ENCODE assay signal across 15 cellular contexts in the genomic region with DNA sequence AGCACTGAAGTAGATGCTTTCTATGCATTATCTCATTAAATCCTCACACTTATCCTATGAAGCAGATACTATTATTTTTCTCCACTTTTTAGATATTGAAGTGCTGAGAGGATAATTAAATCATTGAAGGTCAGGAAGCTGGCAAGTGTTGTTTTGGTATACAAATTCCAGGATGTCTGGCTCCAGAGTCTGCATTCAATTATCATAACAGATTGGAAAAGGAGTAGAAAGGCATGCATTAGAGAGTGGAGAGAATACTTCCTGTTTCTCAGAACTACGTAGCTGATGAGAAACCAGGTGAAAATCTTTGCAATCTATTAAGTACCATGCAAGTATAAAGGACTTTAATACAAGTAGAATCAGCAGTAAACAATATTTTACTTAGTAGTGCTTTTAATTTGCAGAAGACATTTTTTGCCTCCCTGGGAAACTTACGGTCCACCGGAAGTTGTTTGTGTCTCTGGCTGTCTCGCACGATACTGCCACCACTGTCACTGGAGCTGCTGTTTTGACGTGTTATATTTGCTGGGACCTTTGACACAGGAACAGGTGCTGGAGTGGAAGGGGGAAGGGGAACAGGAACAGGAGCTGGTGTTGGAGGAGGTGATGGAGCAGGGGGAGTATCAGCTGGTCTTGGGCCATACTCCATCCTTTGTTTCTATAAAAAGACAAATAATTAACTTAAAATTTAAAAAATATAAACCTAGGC.
DNase-seq lines count a peak whose midpoint lies in the region; ATAC-seq and TF ChIP-seq lines count a peak whose summit lies in the region.
"Had no signal": no experiment of that assay in that cellular context is flagged by ENCODE, and none has a peak within 500 bp of the region (broad histone marks: within the 10 kb centered on the region; RNA-seq: fewer than 3 reads in every experiment).

No MANE protein-coding gene starts in this region.

- peak overlapping the region; percentile 76 to 84 (median 80) for H3K27ac ChIP-seq in esophagus muscularis mucosa (replicated peaks in 1 of 4)
- H3K27ac ChIP-seq in sigmoid colon = peak overlapping the region; percentile 73 to 88 (median 82)
- H3K27ac ChIP-seq: cardiac muscle cell had no signal

- 81% methylated on average over 6 of the region's 6 CpGs for WGBS in esophagus muscularis mucosa
- WGBS in sigmoid colon, 2 donors = 58 to 79% methylated on average over 6 of the region's 6 CpGs

- ATAC-seq in GM21723 (IDR thresholded peaks at IDR 0.05; ENCODE audit: unreplicated experiment) = no peak
- ATAC-seq: naive thymus-derived CD8-positive, alpha-beta T cell; Panc1 had no signal

- intact Hi-C loops in esophagus muscularis mucosa (cut with DNase I) = no loop called here
- intact Hi-C loops in sigmoid colon (cut with DNase I) = no loop called here

- peak; percentile 10 for DNase-seq in COR-L47 (lab: John Stamatoyannopoulos, UW)
- DNase-seq in NCI-H748 (lab: John Stamatoyannopoulos, UW; ENCODE audit: unreplicated experiment) = peak; percentile 69
- DNase-seq in esophagus muscularis mucosa (ENCODE audit: extremely low spot score) = no peak
- no peak for DNase-seq in sigmoid colon
- no peak for DNase-seq in mesenteric fat pad (ENCODE audit: low spot score)
- DNase-seq in NCI-H1092 treated with DMSO at 0.1 percent for 48 hours (lab: John Stamatoyannopoulos, UW) = no peak
- DNase-seq in foreskin melanocyte = no peak
- DNase-seq: activated CD4-positive, alpha-beta T cell treated with anti-CD3 and anti-CD28 coated beads, Interleukin-2, amount 50 U/mL, for 48 hours; activated effector memory CD4-positive, alpha-beta T cell treated with Interleukin-2 at 50 U/mL for 16 hours; EL; naive thymus-derived CD8-positive, alpha-beta T cell; spleen had no signal

- H3K36me3 ChIP-seq in esophagus muscularis mucosa (peaks cover 0 to 10% (median 2%) of the 10 kb centered on the region in 4 donors), sigmoid colon (peaks cover 0 to 10% (median 4%) of the 10 kb centered on the region in 4 donors)
- H3K36me3 ChIP-seq: cardiac muscle cell, spleen had no signal

- H3K27me3 ChIP-seq in esophagus muscularis mucosa = no peaks in the 10 kb centered on the region
- H3K27me3 ChIP-seq in sigmoid colon = no peaks in the 10 kb centered on the region
- H3K27me3 ChIP-seq: cardiac muscle cell, spleen had no signal

- TF ChIP-seq EP300 in esophagus muscularis mucosa (IDR thresholded peaks at IDR 0.05) = no peak
- TF ChIP-seq EP300 in sigmoid colon (IDR thresholded peaks at IDR 0.05) = no peak

- H3K4me1 ChIP-seq in esophagus muscularis mucosa = peaks cover 33 to 45% (median 39%) of the 10 kb centered on the region in 4 donors
- peaks cover 0 to 44% (median 33%) of the 10 kb centered on the region in 4 donors for H3K4me1 ChIP-seq in sigmoid colon

- TF ChIP-seq POLR2A in esophagus muscularis mucosa (IDR thresholded peaks at IDR 0.05; ENCODE audit: low read depth) (no peak), sigmoid colon (IDR thresholded peaks at IDR 0.05) (no peak)

- H3K4me3 ChIP-seq in esophagus muscularis mucosa = no peak overlapping the region
- H3K4me3 ChIP-seq in sigmoid colon = no peak overlapping the region
- H3K4me3 ChIP-seq: cardiac muscle cell, spleen had no signal

- no peak for TF ChIP-seq CTCF in esophagus muscularis mucosa (IDR thresholded peaks at IDR 0.05)
- no peak for TF ChIP-seq CTCF in sigmoid colon (IDR thresholded peaks at IDR 0.05)

- no peaks in the 10 kb centered on the region for H3K9me3 ChIP-seq in esophagus muscularis mucosa
- no peaks in the 10 kb centered on the region for H3K9me3 ChIP-seq in sigmoid colon
- H3K9me3 ChIP-seq: spleen had no signal

Comparison
In these comparisons a context has a peak if more than half of its experiments do, and no peak if none do; other contexts are left out.
1. DNase-seq: peak in COR-L47 (single experiment) and NCI-H748 (single experiment); none in esophagus muscularis mucosa (single experiment), sigmoid colon (single experiment), mesenteric fat pad (single experiment), NCI-H1092 treated with DMSO at 0.1 percent for 48 hours (single experiment) and foreskin melanocyte (single experiment).